Comparison of ENCODE assay signal across 1 cellular context in the genomic region with DNA sequence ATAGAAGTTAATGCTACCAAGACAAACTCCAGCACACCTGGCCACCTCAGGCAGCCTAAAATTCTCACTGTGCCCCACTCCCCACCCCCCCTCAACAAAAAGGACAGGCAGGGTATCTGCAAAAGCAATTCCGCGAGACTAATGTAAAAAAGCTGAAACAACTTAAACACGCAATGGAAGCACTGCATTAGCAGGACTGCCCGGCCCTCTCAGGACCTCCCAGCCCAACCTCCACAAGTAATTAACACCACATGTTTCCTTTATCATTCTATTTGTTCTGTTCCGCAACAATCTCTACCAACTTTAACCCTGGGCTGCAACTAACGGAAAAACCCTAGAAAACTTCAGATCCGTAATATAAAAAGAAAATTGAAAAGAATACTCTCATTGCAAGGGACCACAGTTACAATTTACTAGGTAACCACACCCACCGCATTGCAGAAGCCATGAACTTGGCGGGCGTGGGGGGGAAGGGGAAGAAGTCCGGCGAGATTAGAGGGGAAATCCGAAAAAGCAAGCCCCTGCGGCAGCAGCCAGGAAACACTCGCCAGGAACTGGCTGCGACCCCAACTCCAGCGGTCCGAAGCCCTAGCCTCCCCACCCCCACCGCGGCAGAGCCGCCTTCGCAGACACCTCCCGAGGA.
TF ChIP-seq lines count a peak whose summit lies in the region.

No MANE protein-coding gene starts in this region.

TF ChIP-seq in H1, 55 proteins besides CTCF, POLR2A, EP300 and RAD21 (continued from another document):
- TF ChIP-seq SAP30 (IDR thresholded peaks at IDR 0.05; ENCODE audit: insufficient read depth, insufficient replicate concordance, low read length), result no peak
- TF ChIP-seq CBX5 (IDR thresholded peaks at IDR 0.05; ENCODE audit: low read depth, low read length), result no peak
- TF ChIP-seq SP4 (IDR thresholded peaks at IDR 0.05; ENCODE audit: low read length), result no peak
- no peak for TF ChIP-seq GTF2F1 (IDR thresholded peaks at IDR 0.05; ENCODE audit: borderline replicate concordance, low read depth, low read length)
- TF ChIP-seq SIRT6 (IDR thresholded peaks at IDR 0.05; ENCODE audit: low read length), result no peak
- no peak for TF ChIP-seq SP1 (IDR thresholded peaks at IDR 0.05; ENCODE audit: low read depth, low read length)
- TF ChIP-seq, protein P1, sequence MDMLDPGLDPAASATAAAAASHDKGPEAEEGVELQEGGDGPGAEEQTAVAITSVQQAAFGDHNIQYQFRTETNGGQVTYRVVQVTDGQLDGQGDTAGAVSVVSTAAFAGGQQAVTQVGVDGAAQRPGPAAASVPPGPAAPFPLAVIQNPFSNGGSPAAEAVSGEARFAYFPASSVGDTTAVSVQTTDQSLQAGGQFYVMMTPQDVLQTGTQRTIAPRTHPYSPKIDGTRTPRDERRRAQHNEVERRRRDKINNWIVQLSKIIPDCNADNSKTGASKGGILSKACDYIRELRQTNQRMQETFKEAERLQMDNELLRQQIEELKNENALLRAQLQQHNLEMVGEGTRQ (IDR thresholded peaks at IDR 0.05; ENCODE audit: low read length), result no peak
- no peak for TF ChIP-seq CHD1 (IDR thresholded peaks at IDR 0.05; ENCODE audit: low read depth, low read length)
- no peak for TF ChIP-seq TBP (IDR thresholded peaks at IDR 0.05; ENCODE audit: low read depth, low read length)
- no peak for TF ChIP-seq EGR1 (IDR thresholded peaks at IDR 0.05; ENCODE audit: borderline replicate concordance, low read depth, low read length)
- no peak for TF ChIP-seq ATF3 (IDR thresholded peaks at IDR 0.05; ENCODE audit: insufficient read depth, low read depth, low read length)
- no peak for TF ChIP-seq POU5F1 (IDR thresholded peaks at IDR 0.05; ENCODE audit: low read depth, low read length)
- 0 out of 2 replicates have a peak, but pooled peaks have one; percentile 12 for TF ChIP-seq TAF1 (IDR thresholded peaks at IDR 0.05; ENCODE audit: low read depth, low read length)
- TF ChIP-seq ASH2L (IDR thresholded peaks at IDR 0.05; ENCODE audit: low read length), result peak; percentile 71
